1 cellular context compared by ENCODE assay signal in genomic region chr5:54224083-54224836, GRCh38.
TF ChIP-seq lines count a peak whose summit lies in the region.

No MANE protein-coding gene starts in this region.

TF ChIP-seq in K562, 482 proteins besides CTCF, POLR2A, EP300 and RAD21 (continued from another document and continues in another):
- TF ChIP-seq, protein P1, sequence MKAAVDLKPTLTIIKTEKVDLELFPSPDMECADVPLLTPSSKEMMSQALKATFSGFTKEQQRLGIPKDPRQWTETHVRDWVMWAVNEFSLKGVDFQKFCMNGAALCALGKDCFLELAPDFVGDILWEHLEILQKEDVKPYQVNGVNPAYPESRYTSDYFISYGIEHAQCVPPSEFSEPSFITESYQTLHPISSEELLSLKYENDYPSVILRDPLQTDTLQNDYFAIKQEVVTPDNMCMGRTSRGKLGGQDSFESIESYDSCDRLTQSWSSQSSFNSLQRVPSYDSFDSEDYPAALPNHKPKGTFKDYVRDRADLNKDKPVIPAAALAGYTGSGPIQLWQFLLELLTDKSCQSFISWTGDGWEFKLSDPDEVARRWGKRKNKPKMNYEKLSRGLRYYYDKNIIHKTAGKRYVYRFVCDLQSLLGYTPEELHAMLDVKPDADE (conservative IDR thresholded peaks at IDR 0.05; ENCODE audit: control insufficient read depth, low read depth, low read length) = no peak
- TF ChIP-seq ZFPM2 (CRISPR knock-in tag; IDR thresholded peaks at IDR 0.05) (no peak), KLF6 (CRISPR knock-in tag; IDR thresholded peaks at IDR 0.05; ENCODE audit: borderline replicate concordance) (no peak), SAFB (IDR thresholded peaks at IDR 0.05; ENCODE audit: borderline replicate concordance, low read depth, low read length) (no peak), ZKSCAN8 (CRISPR knock-in tag; IDR thresholded peaks at IDR 0.05) (no peak), MAFG (tag; conservative IDR thresholded peaks at IDR 0.05) (0 out of 2 replicates have a peak, but pooled peaks have one; percentile 36), NFE2 (IDR thresholded peaks at IDR 0.05; ENCODE audit: low read depth) (peak; percentile 82), MGA (IDR thresholded peaks at IDR 0.05) (peak; percentile 32), CHD4 (IDR thresholded peaks at IDR 0.05; ENCODE audit: insufficient read depth, insufficient replicate concordance, low read depth, low read length, poor library complexity, severe bottlenecking) (no peak), ETV5 (CRISPR knock-in tag; IDR thresholded peaks at IDR 0.05; ENCODE audit: low read depth) (no peak), MCM3 (IDR thresholded peaks at IDR 0.05) (no peak), BRF1 (IDR thresholded peaks at IDR 0.05; ENCODE audit: borderline replicate concordance, extremely low read depth, insufficient read length) (no peak), MLX (CRISPR knock-in tag; conservative IDR thresholded peaks at IDR 0.05) (no peak), CBX2 (IDR thresholded peaks at IDR 0.05; ENCODE audit: insufficient read depth, low read length, poor library complexity, severe bottlenecking) (no peak), ZNF23 (CRISPR knock-in tag; IDR thresholded peaks at IDR 0.05) (no peak), ARHGAP35 (IDR thresholded peaks at IDR 0.05; ENCODE audit: partially characterized antibody) (no peak), CEBPG (CRISPR knock-in tag; IDR thresholded peaks at IDR 0.05) (no peak), CEBPG (tag; conservative IDR thresholded peaks at IDR 0.05 in 1 of 2, IDR thresholded peaks at IDR 0.05 in 1 of 2) (no peak), GABPA (tag; conservative IDR thresholded peaks at IDR 0.05; ENCODE audit: low read depth) (peak; percentile 74), ZBTB17 (CRISPR knock-in tag; IDR thresholded peaks at IDR 0.05) (no peak), PHF20 (IDR thresholded peaks at IDR 0.05; ENCODE audit: partially characterized antibody) (no peak), NR1H2 (CRISPR knock-in tag; IDR thresholded peaks at IDR 0.05) (no peak), ZNF507 (tag; conservative IDR thresholded peaks at IDR 0.05) (no peak), ZFP36 (IDR thresholded peaks at IDR 0.05; ENCODE audit: low read depth, low read length, partially characterized antibody) (peak; percentile 51), TAF7 (tag; IDR thresholded peaks at IDR 0.05) (no peak), NCOA4 (IDR thresholded peaks at IDR 0.05; ENCODE audit: partially characterized antibody) (no peak), NFE2L1 (tag; IDR thresholded peaks at IDR 0.05; ENCODE audit: borderline replicate concordance, low read depth) (no peak), ERF (CRISPR knock-in tag; IDR thresholded peaks at IDR 0.05) (no peak), MYBL2 (IDR thresholded peaks at IDR 0.05; ENCODE audit: low read depth) (no peak), MYBL2 (CRISPR knock-in tag; IDR thresholded peaks at IDR 0.05; ENCODE audit: borderline replicate concordance) (no peak)
- TF ChIP-seq, protein P2, sequence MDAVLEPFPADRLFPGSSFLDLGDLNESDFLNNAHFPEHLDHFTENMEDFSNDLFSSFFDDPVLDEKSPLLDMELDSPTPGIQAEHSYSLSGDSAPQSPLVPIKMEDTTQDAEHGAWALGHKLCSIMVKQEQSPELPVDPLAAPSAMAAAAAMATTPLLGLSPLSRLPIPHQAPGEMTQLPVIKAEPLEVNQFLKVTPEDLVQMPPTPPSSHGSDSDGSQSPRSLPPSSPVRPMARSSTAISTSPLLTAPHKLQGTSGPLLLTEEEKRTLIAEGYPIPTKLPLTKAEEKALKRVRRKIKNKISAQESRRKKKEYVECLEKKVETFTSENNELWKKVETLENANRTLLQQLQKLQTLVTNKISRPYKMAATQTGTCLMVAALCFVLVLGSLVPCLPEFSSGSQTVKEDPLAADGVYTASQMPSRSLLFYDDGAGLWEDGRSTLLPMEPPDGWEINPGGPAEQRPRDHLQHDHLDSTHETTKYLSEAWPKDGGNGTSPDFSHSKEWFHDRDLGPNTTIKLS (IDR thresholded peaks at IDR 0.05; ENCODE audit: borderline replicate concordance, low read depth) = no peak
- TF ChIP-seq, protein P3, sequence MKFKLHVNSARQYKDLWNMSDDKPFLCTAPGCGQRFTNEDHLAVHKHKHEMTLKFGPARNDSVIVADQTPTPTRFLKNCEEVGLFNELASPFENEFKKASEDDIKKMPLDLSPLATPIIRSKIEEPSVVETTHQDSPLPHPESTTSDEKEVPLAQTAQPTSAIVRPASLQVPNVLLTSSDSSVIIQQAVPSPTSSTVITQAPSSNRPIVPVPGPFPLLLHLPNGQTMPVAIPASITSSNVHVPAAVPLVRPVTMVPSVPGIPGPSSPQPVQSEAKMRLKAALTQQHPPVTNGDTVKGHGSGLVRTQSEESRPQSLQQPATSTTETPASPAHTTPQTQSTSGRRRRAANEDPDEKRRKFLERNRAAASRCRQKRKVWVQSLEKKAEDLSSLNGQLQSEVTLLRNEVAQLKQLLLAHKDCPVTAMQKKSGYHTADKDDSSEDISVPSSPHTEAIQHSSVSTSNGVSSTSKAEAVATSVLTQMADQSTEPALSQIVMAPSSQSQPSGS (CRISPR knock-in tag; IDR thresholded peaks at IDR 0.05) = no peak
- TF ChIP-seq, protein P4, sequence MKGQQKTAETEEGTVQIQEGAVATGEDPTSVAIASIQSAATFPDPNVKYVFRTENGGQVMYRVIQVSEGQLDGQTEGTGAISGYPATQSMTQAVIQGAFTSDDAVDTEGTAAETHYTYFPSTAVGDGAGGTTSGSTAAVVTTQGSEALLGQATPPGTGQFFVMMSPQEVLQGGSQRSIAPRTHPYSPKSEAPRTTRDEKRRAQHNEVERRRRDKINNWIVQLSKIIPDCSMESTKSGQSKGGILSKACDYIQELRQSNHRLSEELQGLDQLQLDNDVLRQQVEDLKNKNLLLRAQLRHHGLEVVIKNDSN (CRISPR knock-in tag; IDR thresholded peaks at IDR 0.05) = no peak
- TF ChIP-seq, protein P5, sequence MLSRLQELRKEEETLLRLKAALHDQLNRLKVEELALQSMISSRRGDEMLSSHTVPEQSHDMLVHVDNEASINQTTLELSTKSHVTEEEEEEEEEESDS (CRISPR knock-in tag; IDR thresholded peaks at IDR 0.05) = no peak
